In genomic region chr2:230865766-230866703, GRCh38 we compare ENCODE assay signal across 8 cellular contexts. TPM values are rescaled to one million over a fixed set of nuclear protein-coding genes. Genes with fewer than 3 reads are reported as not detected.
DNase-seq lines count a peak whose midpoint lies in the region; ATAC-seq and TF ChIP-seq lines count a peak whose summit lies in the region.

No MANE protein-coding gene starts in this region.

- H3K9me3 Mint-ChIP-seq in endothelial cell (ENCODE audit: unreplicated experiment) (no peaks in the 10 kb centered on the region), nephron (no peaks in the 10 kb centered on the region)

- peak overlapping the region; percentile 96 for H3K4me3 Mint-ChIP-seq in T-helper 17 cell
- H3K4me3 Mint-ChIP-seq in endothelial cell (ENCODE audit: unreplicated experiment), result peak overlapping the region; percentile 89
- peak overlapping the region; percentile 90 to 97 (median 91) for H3K4me3 Mint-ChIP-seq in nephron

- no peak for TF ChIP-seq CTCF in endothelial cell (IDR thresholded peaks at IDR 0.05; ENCODE audit: unreplicated experiment)
- peak in 1 of 3 experiments; percentile 16 for TF ChIP-seq CTCF in nephron (IDR thresholded peaks at IDR 0.05; ENCODE audit: unreplicated experiment in 3 of 3)

- ATAC-seq in T-helper 17 cell (no peak), HG03521 (IDR thresholded peaks at IDR 0.05; ENCODE audit: unreplicated experiment) (no peak), GM19324 (IDR thresholded peaks at IDR 0.05; ENCODE audit: low FRiP score, unreplicated experiment) (no peak), HG03139 (IDR thresholded peaks at IDR 0.05; ENCODE audit: unreplicated experiment) (no peak)

- H3K4me1 Mint-ChIP-seq in T-helper 17 cell (peaks cover 36% of the 10 kb centered on the region), endothelial cell (ENCODE audit: unreplicated experiment) (peaks cover 54% of the 10 kb centered on the region), nephron (peaks cover 54% of the 10 kb centered on the region)

- peak; percentile 71 for DNase-seq in activated CD8-positive, alpha-beta memory T cell treated with anti-CD3 and anti-CD28 coated beads for 24 hours
- no peak for DNase-seq in activated CD8-positive, alpha-beta memory T cell treated with anti-CD3 and anti-CD28 coated beads, Interleukin-2, amount 50 U/mL, for 4 hours
- DNase-seq in T-helper 17 cell, result no peak
- DNase-seq in endothelial cell (ENCODE audit: low spot score), result peak; percentile 59

- peak overlapping the region; percentile 91 for H3K27ac Mint-ChIP-seq in T-helper 17 cell
- no peak overlapping the region for H3K27ac Mint-ChIP-seq in endothelial cell (ENCODE audit: unreplicated experiment)
- peak overlapping the region; percentile 90 to 100 (median 95) for H3K27ac Mint-ChIP-seq in nephron

- H3K9me3 ChIP-seq in T-helper 17 cell (ENCODE audit: control insufficient read depth, low read length, poor library complexity, severe bottlenecking), result no peaks in the 10 kb centered on the region

- H3K27me3 Mint-ChIP-seq in T-helper 17 cell, result peaks cover 7% of the 10 kb centered on the region
- H3K27me3 Mint-ChIP-seq in endothelial cell (ENCODE audit: unreplicated experiment), result peaks cover 19% of the 10 kb centered on the region
- peaks cover 9% of the 10 kb centered on the region for H3K27me3 Mint-ChIP-seq in nephron (ENCODE audit: low read depth)

- H3K36me3 Mint-ChIP-seq in T-helper 17 cell (ENCODE audit: low read depth) (peaks cover 3% of the 10 kb centered on the region), endothelial cell (ENCODE audit: low read depth, unreplicated experiment) (no peaks in the 10 kb centered on the region), nephron (ENCODE audit: low read depth) (no peaks in the 10 kb centered on the region)

RNA-seq across cellular contexts. Expression of gene ITM2C, which starts 1.3 kb away (rescaled TPM):
- total RNA-seq in T-helper 17 cell (10 to 100 TPM; 15.3 to 18.6 TPM), endothelial cell (ENCODE audit: unreplicated experiment) (279 TPM)

RNA-seq across cellular contexts. Expression of gene GPR55, which starts 59.0 kb away (rescaled TPM):
- total RNA-seq in T-helper 17 cell (1 to 10 TPM; 3.8 to 8.3 TPM), endothelial cell (ENCODE audit: unreplicated experiment) (0.28 TPM)

Comparison
In these comparisons a context has a peak if more than half of its experiments do, and no peak if none do; other contexts are left out.
1. DNase-seq: peak in activated CD8-positive, alpha-beta memory T cell treated with anti-CD3 and anti-CD28 coated beads for 24 hours (single experiment) and endothelial cell (single experiment); none in activated CD8-positive, alpha-beta memory T cell treated with anti-CD3 and anti-CD28 coated beads, Interleukin-2, amount 50 U/mL, for 4 hours (single experiment) and T-helper 17 cell (0 of 3).
2. RNA of gene ITM2C, which starts 1.3 kb away (total RNA-seq): 279 TPM in endothelial cell (single experiment); 15.3 to 18.6 TPM in T-helper 17 cell; every median in the first group is over 10 times any median in the second.
3. Peak in every context shown above with its lines, with median percentiles within 50 percentile points of each other: H3K4me3 Mint-ChIP-seq.